Comparison of ENCODE assay signal across 21 cellular contexts in the genomic region with DNA sequence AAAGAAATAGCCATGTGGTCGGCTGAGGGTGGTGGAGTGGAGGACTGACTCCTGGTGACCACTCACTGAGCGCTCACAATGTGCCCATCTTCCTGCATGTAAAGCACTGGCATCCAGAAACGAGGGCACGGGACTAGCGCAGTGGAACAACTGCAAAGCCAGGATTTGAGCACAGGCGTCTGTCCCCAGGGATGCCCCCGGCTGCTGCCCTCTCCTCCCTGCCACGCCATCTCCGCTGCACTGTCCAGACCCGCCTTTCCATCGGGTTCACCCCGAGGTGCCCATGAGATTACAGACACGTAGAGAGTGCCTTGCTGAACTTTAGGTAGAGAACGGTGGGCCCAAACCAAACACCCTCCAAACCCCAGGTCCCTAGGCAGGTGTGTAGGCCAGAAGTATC. TPM values are rescaled to one million over a fixed set of nuclear protein-coding genes. Genes with fewer than 3 reads are reported as not detected.
A peak's percentile ranks its signal among the peaks of the same experiment; 100 is the strongest.
DNase-seq lines count a peak whose midpoint lies in the region; ATAC-seq lines count a peak whose summit lies in the region.
"Had no signal": no experiment of that assay in that cellular context is flagged by ENCODE, and none has a peak within 500 bp of the region (broad histone marks: within the 10 kb centered on the region; RNA-seq: fewer than 3 reads in every experiment).

No MANE protein-coding gene starts in this region.

- no peaks in the 10 kb centered on the region for H3K27me3 Mint-ChIP-seq in IgD-negative memory B cell
- no peaks in the 10 kb centered on the region for H3K27me3 Mint-ChIP-seq in dendritic cell treated with granulocyte-macrophage colony-stimulating factor and Interleukin-4, amounts not matched to agents 40 ng/mL and 50 ng/mL, for 4 days
- H3K27me3 Mint-ChIP-seq in stimulated activated memory B cell treated with anti-CD40 and anti-IgM and Interleukin-4, amounts not matched to agents 10 μg/mL and 1 μg/mL and 100 μg/mL, for 72 hours = no peaks in the 10 kb centered on the region

- H3K36me3 Mint-ChIP-seq in IgD-negative memory B cell = no peaks in the 10 kb centered on the region
- peaks cover 100% of the 10 kb centered on the region for H3K36me3 Mint-ChIP-seq in dendritic cell treated with granulocyte-macrophage colony-stimulating factor and Interleukin-4, amounts not matched to agents 40 ng/mL and 50 ng/mL, for 4 days (ENCODE audit: low read depth)
- peaks cover 76% of the 10 kb centered on the region for H3K36me3 Mint-ChIP-seq in stimulated activated memory B cell treated with anti-CD40 and anti-IgM and Interleukin-4, amounts not matched to agents 10 μg/mL and 1 μg/mL and 100 μg/mL, for 72 hours

- DNase-seq in left ventricle myocardium superior (peak; percentile 14), cardiac septum (ENCODE audit: low spot score) (no peak), NCI-H510A treated with DMSO at 0.1 percent for 48 hours (lab: John Stamatoyannopoulos, UW) (no peak), NK-92 (lab: John Stamatoyannopoulos, UW; ENCODE audit: unreplicated experiment) (no peak)
- DNase-seq: activated CD4-positive, alpha-beta T cell treated with anti-CD3 and anti-CD28 coated beads, Interleukin-2, amount 50 U/mL, for 4 hours; activated T-cell treated with anti-CD3 and anti-CD28 coated beads, Interleukin-2, amount 50 U/mL, for 1 hour; effector CD8-positive, alpha-beta T cell; erythroblast; left colon; mesenchymal stem cell; NCI-H1048; NCI-H187 treated with DMSO at 0.1 percent for 48 hours; NCI-H526; stimulated activated CD8-positive, alpha-beta memory T cell treated with anti-CD3 and anti-CD28 coated beads, Interleukin-4, amount 100 ng/mL, for 48 hours; T1000 had no signal

- intact Hi-C loops in left ventricle myocardium superior (cut with micrococcal nuclease) (loop anchor here (10.0 kb wide), 1 partner anchor 145 kb away; no protein-coding TSS in a partner anchor), cardiac septum (cut with DNase I) (no loop called here)
- intact Hi-C loops in dendritic cell treated with granulocyte-macrophage colony-stimulating factor and Interleukin-4, amounts not matched to agents 40 ng/mL and 50 ng/mL, for 4 days (cut with micrococcal nuclease) = loop anchor here (2.0 kb wide), 1 partner anchor 151 kb away; the partner anchor contains the start of gene RAPGEF1

- ATAC-seq in left ventricle myocardium superior (no peak), GM19035 (IDR thresholded peaks at IDR 0.05; ENCODE audit: unreplicated experiment) (no peak)
- no peak for ATAC-seq in stimulated activated memory B cell treated with anti-CD40 and anti-IgM and Interleukin-4, amounts not matched to agents 10 μg/mL and 1 μg/mL and 100 μg/mL, for 72 hours
- ATAC-seq: left colon had no signal

- no peaks in the 10 kb centered on the region for H3K9me3 Mint-ChIP-seq in IgD-negative memory B cell
- H3K9me3 Mint-ChIP-seq in dendritic cell treated with granulocyte-macrophage colony-stimulating factor and Interleukin-4, amounts not matched to agents 40 ng/mL and 50 ng/mL, for 4 days = no peaks in the 10 kb centered on the region
- no peaks in the 10 kb centered on the region for H3K9me3 Mint-ChIP-seq in stimulated activated memory B cell treated with anti-CD40 and anti-IgM and Interleukin-4, amounts not matched to agents 10 μg/mL and 1 μg/mL and 100 μg/mL, for 72 hours

- H3K4me3 Mint-ChIP-seq in IgD-negative memory B cell = no peak overlapping the region
- H3K4me3 Mint-ChIP-seq in dendritic cell treated with granulocyte-macrophage colony-stimulating factor and Interleukin-4, amounts not matched to agents 40 ng/mL and 50 ng/mL, for 4 days = no peak overlapping the region
- H3K4me3 Mint-ChIP-seq in stimulated activated memory B cell treated with anti-CD40 and anti-IgM and Interleukin-4, amounts not matched to agents 10 μg/mL and 1 μg/mL and 100 μg/mL, for 72 hours = no peak overlapping the region

- H3K27ac Mint-ChIP-seq in IgD-negative memory B cell = peak overlapping the region; percentile 35 to 92 (median 59)
- H3K27ac Mint-ChIP-seq in dendritic cell treated with granulocyte-macrophage colony-stimulating factor and Interleukin-4, amounts not matched to agents 40 ng/mL and 50 ng/mL, for 4 days = peak overlapping the region; percentile 64
- peak overlapping the region; percentile 77 for H3K27ac Mint-ChIP-seq in stimulated activated memory B cell treated with anti-CD40 and anti-IgM and Interleukin-4, amounts not matched to agents 10 μg/mL and 1 μg/mL and 100 μg/mL, for 72 hours

- H3K4me1 Mint-ChIP-seq in IgD-negative memory B cell = peaks cover 17 to 21% (median 18%) of the 10 kb centered on the region in 3 donors
- peaks cover 90% of the 10 kb centered on the region for H3K4me1 Mint-ChIP-seq in dendritic cell treated with granulocyte-macrophage colony-stimulating factor and Interleukin-4, amounts not matched to agents 40 ng/mL and 50 ng/mL, for 4 days (ENCODE audit: low read depth)
- peaks cover 58% of the 10 kb centered on the region for H3K4me1 Mint-ChIP-seq in stimulated activated memory B cell treated with anti-CD40 and anti-IgM and Interleukin-4, amounts not matched to agents 10 μg/mL and 1 μg/mL and 100 μg/mL, for 72 hours

RNA-seq across cellular contexts. Expression of gene PRRT1B, which starts 44.7 kb away (rescaled TPM):
- total RNA-seq in left ventricle myocardium superior (not detected), cardiac septum (not detected)
- polyA plus RNA-seq in IgD-negative memory B cell = not detected
- total RNA-seq: fibroblast of villous mesenchyme, heart left ventricle had no signal
- polyA plus RNA-seq: heart left ventricle had no signal

RNA-seq across cellular contexts. Expression of gene UCK1, which starts 58.9 kb away (rescaled TPM):
- total RNA-seq in left ventricle myocardium superior = 28.6 TPM
- total RNA-seq in cardiac septum = 23.9 TPM
- 26.2 TPM for polyA plus RNA-seq in IgD-negative memory B cell
